ENCODE assay signal across 26 cellular contexts in genomic region chr4:1523907-1524636, GRCh38.
DNase-seq lines count a peak whose midpoint lies in the region; ATAC-seq, FAIRE-seq and TF ChIP-seq lines count a peak whose summit lies in the region.
"Had no signal": no experiment of that assay in that cellular context is flagged by ENCODE, and none has a peak within 500 bp of the region (broad histone marks: within the 10 kb centered on the region; RNA-seq: fewer than 3 reads in every experiment).

No MANE protein-coding gene starts in this region.

- H2BK20ac ChIP-seq in H1 (ENCODE audit: low read length): no peak overlapping the region

- peak; percentile 75 for DNase-seq in Right ventricle myocardium inferior (ENCODE audit: missing footprints)
- no peak for DNase-seq in right atrium auricular region (ENCODE audit: low spot score)
- no peak for DNase-seq in H1 (ENCODE audit: low read depth in 1 of 2, low spot score in 2 of 2)
- DNase-seq in neural progenitor cell (ENCODE audit: low spot score): peak; percentile 39
- DNase-seq in urothelium cell line (ENCODE audit: low spot score): no peak
- no peak for DNase-seq in OCI-M2 (lab: John Stamatoyannopoulos, UW; ENCODE audit: unreplicated experiment)
- no peak for DNase-seq in activated effector memory CD4-positive, alpha-beta T cell treated with anti-CD3 and anti-CD28 coated beads, Interleukin-2, amount 50 U/mL, for 16 hours
- DNase-seq: activated CD4-positive, alpha-beta T cell treated with anti-CD3 and anti-CD28 coated beads for 48 hours; activated naive CD4-positive, alpha-beta T cell; activated T-cell treated with anti-CD3 and anti-CD28 coated beads, Interleukin-2, amount 50 U/mL, for 24 hours; amniotic stem cell; islet precursor cell; NCI-H1105; NCI-H2081 treated with DMSO at 0.1 percent for 48 hours; NK-92 treated with Interleukin-12 subunit alpha and Interleukin-12 subunit beta, amount 100 ng/mL, for 24 hours; stimulated activated CD4-positive, alpha-beta T cell treated with anti-CD3 and anti-CD28 coated beads, Interleukin-12 subunit alpha, Interleukin-12 subunit beta, amount 100 ng/mL, for 4 hours; stimulated activated CD4-positive, alpha-beta T cell treated with anti-CD3 and anti-CD28 coated beads, Interleukin-4, amount 100 ng/mL, for 4 hours; stimulated activated naive CD4-positive, alpha-beta T cell treated with Interleukin-2 at 50 U/mL for 16 hours had no signal

- H4K8ac ChIP-seq in H1 (ENCODE audit: extremely low read depth, insufficient read depth, low read length): no peak overlapping the region

- H4K5ac ChIP-seq in H1 (ENCODE audit: insufficient read length, low read depth, low read length): no peak overlapping the region

- H4K20me1 ChIP-seq in H1 (replicated peaks in 1 of 2; ENCODE audit: control insufficient read depth in 1 of 2, insufficient read depth in 2 of 2, low read length in 2 of 2) (no peaks in the 10 kb centered on the region), neural progenitor cell (ENCODE audit: low read depth) (no peaks in the 10 kb centered on the region)

- no peak overlapping the region for H2BK120ac ChIP-seq in H1 (replicated peaks; ENCODE audit: low read depth, low read length)

- FAIRE-seq in H1 (lab: Jason Lieb, UNC) (no peak), urothelium cell line (lab: Jason Lieb, UNC) (peak; percentile 48)
- FAIRE-seq: endometrium, RCC 7860 had no signal

- no peak overlapping the region for H2BK15ac ChIP-seq in H1 (ENCODE audit: low read length)

- POLR2A ChIA-PET in H1 (lab: Charles Lee; ENCODE audit: partially characterized antibody): no interaction called here

- H3K36me3 ChIP-seq in right atrium auricular region (no peaks in the 10 kb centered on the region), H1 (ENCODE audit: control insufficient read depth in 2 of 4, insufficient read depth in 4 of 4, low read length in 3 of 4) (no peaks in the 10 kb centered on the region), neural progenitor cell (no peaks in the 10 kb centered on the region)
- H3K36me3 ChIP-seq: breast epithelium, gastroesophageal sphincter had no signal

- H3K4me1 Mint-ChIP-seq in neural progenitor cell: peaks cover 17% of the 10 kb centered on the region

- TF ChIP-seq POLR2A in H1 (IDR thresholded peaks at IDR 0.05; ENCODE audit: control extremely low read depth in 1 of 2, low read depth in 2 of 2, low read length in 2 of 2): no peak

- H3K4me3 ChIP-seq in right atrium auricular region (no peak overlapping the region), H1 (ENCODE audit: extremely low read depth in 1 of 4, insufficient read depth in 2 of 4, low read depth in 3 of 4, low read length in 4 of 4) (no peak overlapping the region), neural progenitor cell (no peak overlapping the region)
- H3K4me3 ChIP-seq: breast epithelium, gastroesophageal sphincter had no signal

- peaks cover 27% of the 10 kb centered on the region for H3K27me3 Mint-ChIP-seq in neural progenitor cell (ENCODE audit: insufficient read depth, low read depth)

- no peak overlapping the region for H2BK5ac ChIP-seq in H1 (ENCODE audit: low read depth, low read length)

- H3K14ac ChIP-seq in H1 (ENCODE audit: insufficient read length): no peak overlapping the region

- H3K23me2 ChIP-seq in H1 (ENCODE audit: low read depth, low read length): no peaks in the 10 kb centered on the region

- ATAC-seq in Right ventricle myocardium inferior (peak; percentile 57), HG02970 (IDR thresholded peaks at IDR 0.05; ENCODE audit: low FRiP score, unreplicated experiment) (no peak)
- ATAC-seq: gastroesophageal sphincter, SK-N-SH treated with all-trans-retinoic acid at 6 μM for 48 hours had no signal

- H3K27me3 ChIP-seq in right atrium auricular region (no peaks in the 10 kb centered on the region), H1 (replicated peaks in 1 of 4; ENCODE audit: control insufficient read depth in 3 of 4, extremely low read depth in 1 of 4, insufficient read depth in 3 of 4, low read length in 3 of 4) (peaks cover 0 to 10% (median 3%) of the 10 kb centered on the region in 4 experiments; a peak in 3 of 7 replicates), neural progenitor cell (peaks cover 91% of the 10 kb centered on the region)

- H3K79me2 ChIP-seq in H1 (ENCODE audit: control insufficient read depth in 1 of 2, insufficient read depth in 2 of 2, low read length in 2 of 2) (no peaks in the 10 kb centered on the region), neural progenitor cell (ENCODE audit: low read depth) (no peaks in the 10 kb centered on the region)

- TF ChIP-seq CTCF in right atrium auricular region (IDR thresholded peaks at IDR 0.05) (no peak), H1 (IDR thresholded peaks at IDR 0.05; ENCODE audit: control extremely low read depth in 1 of 3, insufficient read depth in 1 of 3, low read depth in 1 of 3, low read length in 3 of 3) (no peak), neural progenitor cell (IDR thresholded peaks at IDR 0.05) (no peak)

- H3F3A ChIP-seq in neural progenitor cell (ENCODE audit: low read depth): peaks cover 9% of the 10 kb centered on the region

- TF ChIP-seq RAD21 in H1 (IDR thresholded peaks at IDR 0.05 in 1 of 2, conservative IDR thresholded peaks at IDR 0.05 in 1 of 2; ENCODE audit: low read depth in 2 of 2, low read length in 2 of 2): no peak

- H3K4me1 ChIP-seq in right atrium auricular region: peaks cover 0 to 9% of the 10 kb centered on the region in 2 donors
- 0 out of 7 replicates have a peak, but pooled peaks cover 0 to 2% (median 0%) of the 10 kb centered on the region in 4 experiments for H3K4me1 ChIP-seq in H1 (replicated peaks in 1 of 4; ENCODE audit: control insufficient read depth in 3 of 4, insufficient read depth in 4 of 4, low read length in 3 of 4)
- H3K4me1 ChIP-seq in neural progenitor cell: no peaks in the 10 kb centered on the region
- H3K4me1 ChIP-seq: breast epithelium had no signal

- no peak overlapping the region for H4K91ac ChIP-seq in H1 (replicated peaks; ENCODE audit: insufficient read length, low read length)

- H3K9ac ChIP-seq in H1 (replicated peaks in 1 of 4; ENCODE audit: extremely low read depth in 1 of 4, low read depth in 3 of 4, low read length in 3 of 4) (no peak overlapping the region), neural progenitor cell (no peak overlapping the region)

- H3K9me3 ChIP-seq in right atrium auricular region (peaks cover 0 to 8% of the 10 kb centered on the region in 2 donors), H1 (ENCODE audit: insufficient read depth in 2 of 2, low read depth in 1 of 2, low read length in 1 of 2) (no peaks in the 10 kb centered on the region), neural progenitor cell (ENCODE audit: low read depth) (no peaks in the 10 kb centered on the region)

- H3K4me3 Mint-ChIP-seq in neural progenitor cell: peak overlapping the region; percentile 8
- H3K4me3 Mint-ChIP-seq: activated T-cell treated with anti-CD3 and anti-CD28 coated beads, Interleukin-2, amount 50 U/mL, for 24 hours had no signal

- H3K27ac ChIP-seq in right atrium auricular region (no peak overlapping the region), H1 (ENCODE audit: low read depth, low read length) (no peak overlapping the region), neural progenitor cell (no peak overlapping the region)
- H3K27ac ChIP-seq: breast epithelium, gastroesophageal sphincter, HL-60 had no signal

- H2BK12ac ChIP-seq in H1 (ENCODE audit: low read depth, low read length): no peak overlapping the region

- no peak overlapping the region for H3K4me2 ChIP-seq in H1 (ENCODE audit: insufficient read depth in 1 of 2, low read depth in 2 of 2, low read length in 2 of 2)
- no peak overlapping the region for H3K4me2 ChIP-seq in neural progenitor cell

- no peak overlapping the region for H3K27ac Mint-ChIP-seq in neural progenitor cell
- H3K27ac Mint-ChIP-seq: activated T-cell treated with anti-CD3 and anti-CD28 coated beads, Interleukin-2, amount 50 U/mL, for 24 hours; CD8-positive, alpha-beta memory T cell had no signal

- no peak overlapping the region for H2AK5ac ChIP-seq in H1 (ENCODE audit: low read depth, low read length)

- no peak overlapping the region for H3K4ac ChIP-seq in H1 (replicated peaks; ENCODE audit: insufficient read length, low read depth, low read length)

- CTCF ChIA-PET in H1 (lab: Charles Lee; ENCODE audit: partially characterized antibody): interaction anchor here (0.6 to 1.5 kb wide), 4 partner anchors 11 to 176 kb away, joined by 3 to 6 read pairs (median 4); no protein-coding TSS in a partner anchor

- H3K18ac ChIP-seq in H1 (ENCODE audit: extremely low read depth, low read length): no peak overlapping the region

- no peaks in the 10 kb centered on the region for H3K79me1 ChIP-seq in H1 (ENCODE audit: low read depth, low read length)

- H3K36me3 Mint-ChIP-seq in neural progenitor cell: no peaks in the 10 kb centered on the region
- H3K36me3 Mint-ChIP-seq: CD8-positive, alpha-beta memory T cell had no signal

- no peak overlapping the region for H3K23ac ChIP-seq in H1 (ENCODE audit: insufficient read length)

- TF ChIP-seq EP300 in H1 (IDR thresholded peaks at IDR 0.05; ENCODE audit: borderline replicate concordance in 1 of 2, low read depth in 2 of 2, low read length in 2 of 2): no peak

- H3K56ac ChIP-seq in H1 (replicated peaks; ENCODE audit: insufficient read length, low read depth, low read length): no peak overlapping the region

- intact Hi-C loops in Right ventricle myocardium inferior (cut with DNase I): no loop called here

- H2AFZ ChIP-seq in H1 (ENCODE audit: low read length) (no peak overlapping the region), neural progenitor cell (replicated peaks) (no peak overlapping the region)

- H3K9me3 Mint-ChIP-seq in neural progenitor cell: peaks cover 10% of the 10 kb centered on the region
- H3K9me3 Mint-ChIP-seq: activated T-cell treated with anti-CD3 and anti-CD28 coated beads, Interleukin-2, amount 50 U/mL, for 24 hours had no signal

- 84% methylated on average over 17 of the region's 24 CpGs; no CpG with 5 or more reads in 1 of the 2 experiments for WGBS in H1 (ENCODE audit: extremely low coverage in 1 of 2, insufficient coverage in 1 of 2, insufficient read length in 1 of 2, insufficient replicate concordance in 2 of 2, low coverage in 1 of 2, low lambda C conversion rate in 2 of 2, missing lambda C conversion rate in 1 of 2), 2 experiments

TF ChIP-seq in H1, 55 proteins besides CTCF, POLR2A, EP300 and RAD21:
- TF ChIP-seq JUND (IDR thresholded peaks at IDR 0.05; ENCODE audit: low read length) (no peak), KDM4A (IDR thresholded peaks at IDR 0.05; ENCODE audit: low read depth, low read length, severe bottlenecking) (no peak), MAFK (IDR thresholded peaks at IDR 0.05; ENCODE audit: low read depth, low read length) (no peak), CBX8 (IDR thresholded peaks at IDR 0.05; ENCODE audit: borderline replicate concordance, low read depth, low read length) (no peak), HDAC6 (IDR thresholded peaks at IDR 0.05; ENCODE audit: low read depth, low read length) (no peak), HDAC2 (IDR thresholded peaks at IDR 0.05; ENCODE audit: borderline replicate concordance in 1 of 2, low read depth in 2 of 2, low read length in 2 of 2) (no peak), SUZ12 (IDR thresholded peaks at IDR 0.05; ENCODE audit: low read length) (0 out of 2 replicates have a peak, but pooled peaks have one; percentile 7), RFX5 (IDR thresholded peaks at IDR 0.05; ENCODE audit: borderline replicate concordance, low read depth, low read length) (no peak)

Comparison
In these comparisons a context has a peak if more than half of its experiments do, and no peak if none do; other contexts are left out.
1. DNase-seq: peak in Right ventricle myocardium inferior (single experiment) and neural progenitor cell (single experiment); none in right atrium auricular region (single experiment), H1 (0 of 2), urothelium cell line (single experiment), OCI-M2 (single experiment) and activated effector memory CD4-positive, alpha-beta T cell treated with anti-CD3 and anti-CD28 coated beads, Interleukin-2, amount 50 U/mL, for 16 hours (single experiment).